Comparison of ENCODE assay signal across 35 cellular contexts in the genomic region with DNA sequence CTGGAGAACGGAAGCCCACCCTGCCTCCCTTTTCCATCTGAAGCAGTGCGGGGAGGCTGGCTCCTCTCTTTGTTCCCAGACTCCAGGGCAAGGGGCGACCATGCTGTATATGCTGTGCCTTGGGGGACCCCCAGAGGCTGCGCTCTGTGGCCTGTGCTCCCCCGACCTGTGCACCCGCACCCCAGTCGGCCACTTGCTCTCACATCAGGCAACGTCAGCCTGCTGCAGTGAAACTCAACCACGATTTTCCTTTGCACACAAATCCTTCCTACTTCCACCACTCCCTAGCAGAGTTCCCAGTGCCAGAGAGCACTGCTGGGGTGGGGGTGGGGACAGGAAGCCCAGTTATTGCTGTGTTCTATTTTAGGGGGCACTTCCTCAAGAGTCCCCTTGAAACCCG. TPM values are rescaled to one million over a fixed set of nuclear protein-coding genes. Genes with fewer than 3 reads are reported as not detected.
A peak's percentile ranks its signal among the peaks of the same experiment; 100 is the strongest.
DNase-seq lines count a peak whose midpoint lies in the region; ATAC-seq and TF ChIP-seq lines count a peak whose summit lies in the region.
"Had no signal": no experiment of that assay in that cellular context is flagged by ENCODE, and none has a peak within 500 bp of the region (broad histone marks: within the 10 kb centered on the region; RNA-seq: fewer than 3 reads in every experiment).

No MANE protein-coding gene starts in this region.

- H3K27me3 ChIP-seq in endodermal cell (ENCODE audit: control insufficient read depth, insufficient read depth, low read length, poor library complexity, severe bottlenecking) (peaks cover 22% of the 10 kb centered on the region), neural progenitor cell (peaks cover 21% of the 10 kb centered on the region)
- H3K27me3 ChIP-seq: pancreas had no signal

- peak; percentile 22 for DNase-seq in ELF-1 (ENCODE audit: low read depth, low spot score)
- peak; percentile 16 for DNase-seq in KBM-7
- peak; percentile 59 for DNase-seq in endodermal cell
- DNase-seq in neural progenitor cell (ENCODE audit: low spot score) = no peak
- DNase-seq in caudate nucleus (lab: John Stamatoyannopoulos, UW) = no peak
- no peak for DNase-seq in NCI-H128 (lab: John Stamatoyannopoulos, UW; ENCODE audit: unreplicated experiment)
- no peak for DNase-seq in DMS153 treated with DMSO at 0.1 percent for 48 hours (lab: John Stamatoyannopoulos, UW; ENCODE audit: unreplicated experiment)
- DNase-seq: activated CD4-positive, alpha-beta T cell treated with anti-CD3 and anti-CD28 coated beads, Interleukin-2, amount 50 U/mL, for 48 hours; activated CD8-positive, alpha-beta memory T cell treated with anti-CD3 and anti-CD28 coated beads, Interleukin-2, amount 50 U/mL, for 4 hours; amygdala; COR-L47; cortex of kidney; DMS79 treated with DMSO at 0.1 percent for 48 hours; esophagus squamous epithelium; foreskin melanocyte; midbrain; naive thymus-derived CD8-positive, alpha-beta T cell; NCI-H1105; NCI-H2029; NCI-H526 treated with DMSO at 0.1 percent for 48 hours; pancreas; right cardiac atrium; SIG-M5; stimulated activated CD4-positive, alpha-beta T cell treated with anti-CD3 and anti-CD28 coated beads, Interleukin-2, amount 100 ng/mL, for 48 hours; T1000; upper lobe of left lung had no signal

- H3K4me3 Mint-ChIP-seq in endodermal cell = no peak overlapping the region
- no peak overlapping the region for H3K4me3 Mint-ChIP-seq in neural progenitor cell
- H3K4me3 Mint-ChIP-seq: activated naive CD4-positive, alpha-beta T cell treated with anti-CD3 and anti-CD28 coated beads, Interleukin-2, amount 50 U/mL, for 24 hours; activated T-helper 1 cell treated with anti-CD3 and anti-CD28 coated beads, Interleukin-12 subunit alpha, Interleukin-12 subunit beta, Interleukin-2, Interleukin-4 antibody, amounts not matched to agents 30 ng/mL and 10 ng/mL and 1 ng/mL, durations not matched to agents 14 hours and 24 hours and 36 hours; IgD-negative memory B cell; naive thymus-derived CD8-positive, alpha-beta T cell had no signal

- H3K9me3 ChIP-seq in endodermal cell (ENCODE audit: control insufficient read depth, low read length) (no peaks in the 10 kb centered on the region), neural progenitor cell (ENCODE audit: low read depth) (no peaks in the 10 kb centered on the region)
- H3K9me3 ChIP-seq: esophagus squamous epithelium, pancreas, upper lobe of left lung had no signal

- in situ Hi-C loops in KBM-7 (cut with MboI; ENCODE audit: low pct_unique_long_range_greater_than_20kb, low sequenced_read_pairs) = no loop called here

- H3K36me3 ChIP-seq in endodermal cell (ENCODE audit: control insufficient read depth, insufficient read depth, low read length) (peaks cover 6% of the 10 kb centered on the region), neural progenitor cell (no peaks in the 10 kb centered on the region)

- H3K4me1 ChIP-seq in endodermal cell (ENCODE audit: control insufficient read depth, insufficient read depth, low read length) (peaks cover 8% of the 10 kb centered on the region), neural progenitor cell (peaks cover 70% of the 10 kb centered on the region)
- H3K4me1 ChIP-seq: pancreas had no signal

- H3K4me2 ChIP-seq in neural progenitor cell = peak overlapping the region; percentile 90

- TF ChIP-seq CTCF in endodermal cell (conservative IDR thresholded peaks at IDR 0.05) (no peak), neural progenitor cell (IDR thresholded peaks at IDR 0.05) (no peak)

- H3K79me2 ChIP-seq in neural progenitor cell (ENCODE audit: low read depth) = no peaks in the 10 kb centered on the region

- no peak for ATAC-seq in HG02610 (IDR thresholded peaks at IDR 0.05; ENCODE audit: unreplicated experiment)
- ATAC-seq: activated CD4-positive, CD25-positive, alpha-beta regulatory T cell treated with anti-CD3 and anti-CD28 coated beads, Interleukin-2, amount 50 U/mL, for 24 hours; left lobe of liver; naive thymus-derived CD8-positive, alpha-beta T cell; Panc1; pancreas had no signal

- no peaks in the 10 kb centered on the region for H4K20me1 ChIP-seq in neural progenitor cell (ENCODE audit: low read depth)

- H3K27ac Mint-ChIP-seq in endodermal cell (no peak overlapping the region), neural progenitor cell (peak overlapping the region; percentile 77)
- H3K27ac Mint-ChIP-seq: activated naive CD4-positive, alpha-beta T cell treated with anti-CD3 and anti-CD28 coated beads, Interleukin-2, amount 50 U/mL, for 24 hours; activated T-helper 1 cell treated with anti-CD3 and anti-CD28 coated beads, Interleukin-12 subunit alpha, Interleukin-12 subunit beta, Interleukin-2, Interleukin-4 antibody, amounts not matched to agents 30 ng/mL and 10 ng/mL and 1 ng/mL, durations not matched to agents 14 hours and 24 hours and 36 hours; naive thymus-derived CD8-positive, alpha-beta T cell had no signal

- H3K27me3 Mint-ChIP-seq in endodermal cell (ENCODE audit: insufficient read depth) = peaks cover 39% of the 10 kb centered on the region
- H3K27me3 Mint-ChIP-seq in neural progenitor cell (ENCODE audit: insufficient read depth, low read depth) = peaks cover 12% of the 10 kb centered on the region

- H3K36me3 Mint-ChIP-seq in endodermal cell (ENCODE audit: low read depth) = peaks cover 10% of the 10 kb centered on the region
- peaks cover 8% of the 10 kb centered on the region for H3K36me3 Mint-ChIP-seq in neural progenitor cell

- H3F3A ChIP-seq in neural progenitor cell (ENCODE audit: low read depth) = peaks cover 47% of the 10 kb centered on the region

- H3K4me1 Mint-ChIP-seq in endodermal cell (peaks cover 33% of the 10 kb centered on the region), neural progenitor cell (peaks cover 77% of the 10 kb centered on the region)

- H3K27ac ChIP-seq in endodermal cell (ENCODE audit: low read depth, low read length) (peak overlapping the region; percentile 2), neural progenitor cell (peak overlapping the region; percentile 91), caudate nucleus (ENCODE audit: low read depth, low read length) (no peak overlapping the region)
- H3K27ac ChIP-seq: esophagus squamous epithelium, pancreas, upper lobe of left lung had no signal

- H3K9ac ChIP-seq in endodermal cell (ENCODE audit: extremely low read depth, low read length, poor library complexity, severe bottlenecking) = no peak overlapping the region
- no peak overlapping the region for H3K9ac ChIP-seq in neural progenitor cell

- H2AFZ ChIP-seq in neural progenitor cell (replicated peaks) = peak overlapping the region; percentile 88

- WGBS in endodermal cell (ENCODE audit: insufficient coverage in 1 of 2, insufficient read length in 1 of 2), 2 experiments = 63 to 67% methylated on average over 2 to 10 of the region's 10 CpGs

- H3K9me3 Mint-ChIP-seq in endodermal cell = no peaks in the 10 kb centered on the region
- H3K9me3 Mint-ChIP-seq in neural progenitor cell = no peaks in the 10 kb centered on the region
- H3K9me3 Mint-ChIP-seq: activated naive CD4-positive, alpha-beta T cell treated with anti-CD3 and anti-CD28 coated beads, Interleukin-2, amount 50 U/mL, for 24 hours; activated T-helper 1 cell treated with anti-CD3 and anti-CD28 coated beads, Interleukin-12 subunit alpha, Interleukin-12 subunit beta, Interleukin-2, Interleukin-4 antibody, amounts not matched to agents 30 ng/mL and 10 ng/mL and 1 ng/mL, durations not matched to agents 14 hours and 24 hours and 36 hours; IgD-negative memory B cell; naive thymus-derived CD8-positive, alpha-beta T cell had no signal

- H3K4me3 ChIP-seq in endodermal cell (ENCODE audit: low read length) (no peak overlapping the region), neural progenitor cell (no peak overlapping the region)
- H3K4me3 ChIP-seq: esophagus squamous epithelium, pancreas, upper lobe of left lung had no signal

RNA-seq across cellular contexts. Expression of a gene that starts 52.5 kb away (rescaled TPM):
- total RNA-seq in endodermal cell (not detected), neural progenitor cell (ENCODE audit: low replicate concordance) (not detected in 2 replicates)
- polyA plus RNA-seq in endodermal cell (2013, experiment 1 of 2) = not detected
- polyA plus RNA-seq in endodermal cell (2013, experiment 2 of 2) = 0.04 TPM
- total RNA-seq: left lobe of liver; naive thymus-derived CD8-positive, alpha-beta T cell; right cardiac atrium; subcutaneous adipose tissue had no signal
- polyA plus RNA-seq: BJ, IgD-negative memory B cell, right cardiac atrium had no signal

Comparison
In these comparisons a context has a peak if more than half of its experiments do, and no peak if none do; other contexts are left out.
1. DNase-seq: peak in ELF-1 (single experiment), KBM-7 (single experiment) and endodermal cell (single experiment); none in neural progenitor cell (single experiment), caudate nucleus (0 of 61), NCI-H128 (single experiment) and DMS153 treated with DMSO at 0.1 percent for 48 hours (single experiment).